Comparison of ENCODE assay signal across 8 cellular contexts in the genomic region with DNA sequence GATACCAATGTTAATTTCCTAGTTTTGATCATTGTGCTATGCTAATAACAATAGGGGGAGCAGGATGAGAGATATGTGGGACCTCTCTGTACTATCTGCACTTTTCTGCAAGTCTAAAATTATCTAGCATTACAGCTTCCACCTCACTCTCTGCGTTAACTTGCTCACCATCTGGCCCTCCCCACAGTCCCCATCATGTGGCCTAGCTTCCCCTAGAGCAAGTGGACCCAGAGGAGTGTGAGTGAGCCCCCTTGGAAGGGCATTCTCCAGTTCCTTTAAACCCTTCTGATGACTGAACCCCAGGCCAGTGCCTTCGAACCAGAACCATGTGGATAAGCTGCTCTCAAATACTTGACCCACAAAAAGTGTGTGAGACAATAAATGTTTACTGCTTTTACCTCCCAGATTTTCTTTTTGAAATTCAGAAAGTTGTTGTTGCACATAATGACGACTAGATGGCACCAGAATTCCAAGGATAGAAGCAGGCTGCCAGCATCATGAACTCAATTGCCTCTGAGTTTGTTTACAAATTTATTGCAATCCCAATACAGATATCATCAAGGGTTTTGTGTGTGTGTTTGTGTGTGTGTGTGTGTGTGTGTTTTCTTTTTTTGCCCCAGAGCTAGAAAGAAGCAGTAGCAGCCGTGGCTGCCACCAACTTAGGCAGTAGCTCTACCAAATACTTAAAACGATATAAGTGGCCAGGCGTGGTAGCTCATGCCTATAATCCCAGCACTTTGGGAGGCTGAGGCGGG. TPM values are rescaled to one million over a fixed set of nuclear protein-coding genes. Genes with fewer than 3 reads are reported as not detected.
A peak's percentile ranks its signal among the peaks of the same experiment; 100 is the strongest.
DNase-seq lines count a peak whose midpoint lies in the region; ATAC-seq and TF ChIP-seq lines count a peak whose summit lies in the region.

No MANE protein-coding gene starts in this region.

- no peak overlapping the region for H3K4me3 Mint-ChIP-seq in activated CD8-positive, alpha-beta T cell treated with anti-CD3 and anti-CD28 coated beads, Interleukin-2, amount 10 ng/mL, durations not matched to agents 7 days and 5 days
- no peak overlapping the region for H3K4me3 Mint-ChIP-seq in activated CD4-positive, alpha-beta T cell treated with anti-CD3 and anti-CD28 coated beads for 36 hours

- no peaks in the 10 kb centered on the region for H3K4me1 ChIP-seq in hepatocyte (ENCODE audit: insufficient read depth)

- no peak overlapping the region for H3K27ac ChIP-seq in hepatocyte

- intact Hi-C loops in activated CD4-positive, alpha-beta T cell treated with anti-CD3 and anti-CD28 coated beads for 36 hours (cut with DNase I, micrococcal nuclease): loop anchor here (1.0 to 5.0 kb wide), 4 partner anchors 26 to 459 kb away; no protein-coding TSS in a partner anchor

- TF ChIP-seq CTCF in GM12864 (IDR thresholded peaks at IDR 0.05; ENCODE audit: low read depth, low read length, missing control alignments) (peak; percentile 73), hepatocyte (IDR thresholded peaks at IDR 0.05; ENCODE audit: poor library complexity) (peak; percentile 85)

- H3K27ac Mint-ChIP-seq in activated CD8-positive, alpha-beta T cell treated with anti-CD3 and anti-CD28 coated beads, Interleukin-2, amount 10 ng/mL, durations not matched to agents 7 days and 5 days: no peak overlapping the region
- no peak overlapping the region for H3K27ac Mint-ChIP-seq in activated CD4-positive, alpha-beta T cell treated with anti-CD3 and anti-CD28 coated beads for 36 hours

- no peak for ATAC-seq in activated CD8-positive, alpha-beta T cell treated with anti-CD3 and anti-CD28 coated beads, Interleukin-2, amount 10 ng/mL, durations not matched to agents 7 days and 5 days
- no peak for ATAC-seq in activated CD4-positive, alpha-beta T cell treated with anti-CD3 and anti-CD28 coated beads for 36 hours
- ATAC-seq in HG03108 (IDR thresholded peaks at IDR 0.05; ENCODE audit: unreplicated experiment): no peak

- no peaks in the 10 kb centered on the region for H3K9me2 ChIP-seq in hepatocyte (replicated peaks; ENCODE audit: insufficient read depth)

- peaks cover 23% of the 10 kb centered on the region for H3K4me1 Mint-ChIP-seq in activated CD8-positive, alpha-beta T cell treated with anti-CD3 and anti-CD28 coated beads, Interleukin-2, amount 10 ng/mL, durations not matched to agents 7 days and 5 days (ENCODE audit: low read depth)
- H3K4me1 Mint-ChIP-seq in activated CD4-positive, alpha-beta T cell treated with anti-CD3 and anti-CD28 coated beads for 36 hours: peaks cover 13% of the 10 kb centered on the region

- WGBS in hepatocyte (ENCODE audit: low lambda C conversion rate, missing lambda C conversion rate): 33% methylated on average over 7 of the region's 7 CpGs

- peak; percentile 73 for DNase-seq in AG08395 (ENCODE audit: low spot score)
- DNase-seq in GM12864 (ENCODE audit: low read depth): no peak
- peak; percentile 15 for DNase-seq in NCI-H2107 (lab: John Stamatoyannopoulos, UW)
- peak; percentile 47 for DNase-seq in activated CD8-positive, alpha-beta T cell treated with anti-CD3 and anti-CD28 coated beads, Interleukin-2, amount 10 ng/mL, durations not matched to agents 7 days and 5 days
- DNase-seq in hepatocyte (ENCODE audit: low spot score): peak; percentile 67
- peak; percentile 21 for DNase-seq in stromal cell of bone marrow (ENCODE audit: low read depth)
- no peak for DNase-seq in activated CD4-positive, alpha-beta T cell treated with anti-CD3 and anti-CD28 coated beads for 36 hours

- peaks cover 14% of the 10 kb centered on the region for H3K27me3 Mint-ChIP-seq in activated CD8-positive, alpha-beta T cell treated with anti-CD3 and anti-CD28 coated beads, Interleukin-2, amount 10 ng/mL, durations not matched to agents 7 days and 5 days (ENCODE audit: low read depth)
- H3K27me3 Mint-ChIP-seq in activated CD4-positive, alpha-beta T cell treated with anti-CD3 and anti-CD28 coated beads for 36 hours: no peaks in the 10 kb centered on the region

- POLR2A ChIA-PET in activated CD8-positive, alpha-beta T cell treated with anti-CD3 and anti-CD28 coated beads, Interleukin-2, amount 10 ng/mL, durations not matched to agents 7 days and 5 days (lab: Charles Lee): interaction anchor here (0.7 kb wide), 1 partner anchor 55 kb away, joined by 3 read pairs; no protein-coding TSS in a partner anchor
- POLR2A ChIA-PET in activated CD4-positive, alpha-beta T cell treated with anti-CD3 and anti-CD28 coated beads for 36 hours (lab: Charles Lee): no interaction called here

- H3K79me2 ChIP-seq in hepatocyte: no peaks in the 10 kb centered on the region

- H3K4me3 ChIP-seq in GM12864 (ENCODE audit: low read depth, low read length) (no peak overlapping the region), hepatocyte (no peak overlapping the region)

- H3K36me3 Mint-ChIP-seq in activated CD8-positive, alpha-beta T cell treated with anti-CD3 and anti-CD28 coated beads, Interleukin-2, amount 10 ng/mL, durations not matched to agents 7 days and 5 days (ENCODE audit: low read depth): no peaks in the 10 kb centered on the region
- no peaks in the 10 kb centered on the region for H3K36me3 Mint-ChIP-seq in activated CD4-positive, alpha-beta T cell treated with anti-CD3 and anti-CD28 coated beads for 36 hours (ENCODE audit: low read depth)

- peaks cover 13% of the 10 kb centered on the region for H3K27me3 ChIP-seq in hepatocyte

- CTCF ChIA-PET in activated CD8-positive, alpha-beta T cell treated with anti-CD3 and anti-CD28 coated beads, Interleukin-2, amount 10 ng/mL, durations not matched to agents 7 days and 5 days (lab: Charles Lee): interaction anchor here (0.6 to 3.7 kb wide), 25 partner anchors 11 to 459 kb away, joined by 3 to 32 read pairs (median 4); partner anchors contain the start of genes MAP3K10, PSMC4, TTC9B and ZNF780A
- CTCF ChIA-PET in activated CD4-positive, alpha-beta T cell treated with anti-CD3 and anti-CD28 coated beads for 36 hours (lab: Charles Lee): interaction anchor here (0.6 to 1.9 kb wide), 20 partner anchors 11 to 349 kb away, joined by 3 to 10 read pairs (median 3); partner anchors contain the start of genes AKT2 and TTC9B

- H2AFZ ChIP-seq in hepatocyte: no peak overlapping the region

- H3K36me3 ChIP-seq in hepatocyte (replicated peaks; ENCODE audit: insufficient read depth, low read depth): no peaks in the 10 kb centered on the region

- no peak overlapping the region for H3K4me2 ChIP-seq in hepatocyte

- H3K9me3 ChIP-seq in hepatocyte (ENCODE audit: low read depth): no peaks in the 10 kb centered on the region

- no peaks in the 10 kb centered on the region for H3K9me3 Mint-ChIP-seq in activated CD8-positive, alpha-beta T cell treated with anti-CD3 and anti-CD28 coated beads, Interleukin-2, amount 10 ng/mL, durations not matched to agents 7 days and 5 days (ENCODE audit: insufficient read depth)
- H3K9me3 Mint-ChIP-seq in activated CD4-positive, alpha-beta T cell treated with anti-CD3 and anti-CD28 coated beads for 36 hours (ENCODE audit: low read depth): no peaks in the 10 kb centered on the region

- H4K20me1 ChIP-seq in hepatocyte (ENCODE audit: insufficient read depth, poor library complexity, severe bottlenecking): no peaks in the 10 kb centered on the region

RNA-seq across cellular contexts. Expression of gene ZNF780A, which starts 49.0 kb away (rescaled TPM):
- total RNA-seq in activated CD8-positive, alpha-beta T cell treated with anti-CD3 and anti-CD28 coated beads, Interleukin-2, amount 10 ng/mL, durations not matched to agents 7 days and 5 days: 10 to 100 TPM; 17.9 to 21.6 TPM
- total RNA-seq in hepatocyte: 7.3 and 14.9 TPM in 2 replicates
- polyA plus RNA-seq in hepatocyte: 4.4 and 6.0 TPM in 2 replicates
- 10 to 100 TPM; 19.2 to 19.4 TPM for total RNA-seq in activated CD4-positive, alpha-beta T cell treated with anti-CD3 and anti-CD28 coated beads for 36 hours

RNA-seq across cellular contexts. Expression of gene MAP3K10, which starts 51.5 kb away (rescaled TPM):
- total RNA-seq in activated CD8-positive, alpha-beta T cell treated with anti-CD3 and anti-CD28 coated beads, Interleukin-2, amount 10 ng/mL, durations not matched to agents 7 days and 5 days: 10 to 100 TPM; 16.2 to 18.4 TPM
- total RNA-seq in hepatocyte: 6.1 and 9.5 TPM in 2 replicates
- 9.1 and 10.3 TPM in 2 replicates for polyA plus RNA-seq in hepatocyte
- total RNA-seq in activated CD4-positive, alpha-beta T cell treated with anti-CD3 and anti-CD28 coated beads for 36 hours: 10 to 100 TPM in 1 of 2 experiments, 1 to 10 TPM in 1; 8.7 to 10.8 TPM

Comparison
In these comparisons a context has a peak if more than half of its experiments do, and no peak if none do; other contexts are left out.
1. DNase-seq: peak in AG08395 (single experiment), NCI-H2107 (single experiment), activated CD8-positive, alpha-beta T cell treated with anti-CD3 and anti-CD28 coated beads, Interleukin-2, amount 10 ng/mL, durations not matched to agents 7 days and 5 days (single experiment), hepatocyte (single experiment) and stromal cell of bone marrow (single experiment); none in GM12864 (single experiment) and activated CD4-positive, alpha-beta T cell treated with anti-CD3 and anti-CD28 coated beads for 36 hours (single experiment).